1 cellular context compared by ENCODE assay signal in genomic region chr13:76231522-76232167, GRCh38.
TF ChIP-seq lines count a peak whose summit lies in the region.

No MANE protein-coding gene starts in this region.

TF ChIP-seq in H1, 55 proteins besides CTCF, POLR2A, EP300 and RAD21 (continued from another document):
- TF ChIP-seq FOSL1 (IDR thresholded peaks at IDR 0.05; ENCODE audit: insufficient read depth, low read depth, low read length) (no peak), RXRA (IDR thresholded peaks at IDR 0.05; ENCODE audit: insufficient read depth, low read depth, low read length) (no peak), NRF1 (IDR thresholded peaks at IDR 0.05; ENCODE audit: low read depth, low read length) (no peak), SAP30 (IDR thresholded peaks at IDR 0.05; ENCODE audit: insufficient read depth, insufficient replicate concordance, low read length) (no peak), CTBP2 (IDR thresholded peaks at IDR 0.05; ENCODE audit: borderline replicate concordance, insufficient read depth, insufficient read length, low read length) (no peak), PHF8 (conservative IDR thresholded peaks at IDR 0.05; ENCODE audit: low read depth, low read length) (no peak), KDM1A (IDR thresholded peaks at IDR 0.05; ENCODE audit: borderline replicate concordance, low read length) (no peak), ATF3 (IDR thresholded peaks at IDR 0.05; ENCODE audit: insufficient read depth, low read depth, low read length) (no peak), HDAC6 (IDR thresholded peaks at IDR 0.05; ENCODE audit: low read depth, low read length) (no peak), MAFK (IDR thresholded peaks at IDR 0.05; ENCODE audit: low read depth, low read length) (no peak), GTF2F1 (IDR thresholded peaks at IDR 0.05; ENCODE audit: borderline replicate concordance, low read depth, low read length) (no peak), CBX5 (IDR thresholded peaks at IDR 0.05; ENCODE audit: low read depth, low read length) (no peak), POLR2AphosphoS5 (IDR thresholded peaks at IDR 0.05; ENCODE audit: low read depth, low read length) (no peak), POU5F1 (IDR thresholded peaks at IDR 0.05; ENCODE audit: low read depth, low read length) (no peak), EGR1 (IDR thresholded peaks at IDR 0.05; ENCODE audit: borderline replicate concordance, low read depth, low read length) (no peak)
- TF ChIP-seq, protein P1, sequence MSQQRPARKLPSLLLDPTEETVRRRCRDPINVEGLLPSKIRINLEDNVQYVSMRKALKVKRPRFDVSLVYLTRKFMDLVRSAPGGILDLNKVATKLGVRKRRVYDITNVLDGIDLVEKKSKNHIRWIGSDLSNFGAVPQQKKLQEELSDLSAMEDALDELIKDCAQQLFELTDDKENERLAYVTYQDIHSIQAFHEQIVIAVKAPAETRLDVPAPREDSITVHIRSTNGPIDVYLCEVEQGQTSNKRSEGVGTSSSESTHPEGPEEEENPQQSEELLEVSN (IDR thresholded peaks at IDR 0.05): no peak
- TF ChIP-seq, protein P2, sequence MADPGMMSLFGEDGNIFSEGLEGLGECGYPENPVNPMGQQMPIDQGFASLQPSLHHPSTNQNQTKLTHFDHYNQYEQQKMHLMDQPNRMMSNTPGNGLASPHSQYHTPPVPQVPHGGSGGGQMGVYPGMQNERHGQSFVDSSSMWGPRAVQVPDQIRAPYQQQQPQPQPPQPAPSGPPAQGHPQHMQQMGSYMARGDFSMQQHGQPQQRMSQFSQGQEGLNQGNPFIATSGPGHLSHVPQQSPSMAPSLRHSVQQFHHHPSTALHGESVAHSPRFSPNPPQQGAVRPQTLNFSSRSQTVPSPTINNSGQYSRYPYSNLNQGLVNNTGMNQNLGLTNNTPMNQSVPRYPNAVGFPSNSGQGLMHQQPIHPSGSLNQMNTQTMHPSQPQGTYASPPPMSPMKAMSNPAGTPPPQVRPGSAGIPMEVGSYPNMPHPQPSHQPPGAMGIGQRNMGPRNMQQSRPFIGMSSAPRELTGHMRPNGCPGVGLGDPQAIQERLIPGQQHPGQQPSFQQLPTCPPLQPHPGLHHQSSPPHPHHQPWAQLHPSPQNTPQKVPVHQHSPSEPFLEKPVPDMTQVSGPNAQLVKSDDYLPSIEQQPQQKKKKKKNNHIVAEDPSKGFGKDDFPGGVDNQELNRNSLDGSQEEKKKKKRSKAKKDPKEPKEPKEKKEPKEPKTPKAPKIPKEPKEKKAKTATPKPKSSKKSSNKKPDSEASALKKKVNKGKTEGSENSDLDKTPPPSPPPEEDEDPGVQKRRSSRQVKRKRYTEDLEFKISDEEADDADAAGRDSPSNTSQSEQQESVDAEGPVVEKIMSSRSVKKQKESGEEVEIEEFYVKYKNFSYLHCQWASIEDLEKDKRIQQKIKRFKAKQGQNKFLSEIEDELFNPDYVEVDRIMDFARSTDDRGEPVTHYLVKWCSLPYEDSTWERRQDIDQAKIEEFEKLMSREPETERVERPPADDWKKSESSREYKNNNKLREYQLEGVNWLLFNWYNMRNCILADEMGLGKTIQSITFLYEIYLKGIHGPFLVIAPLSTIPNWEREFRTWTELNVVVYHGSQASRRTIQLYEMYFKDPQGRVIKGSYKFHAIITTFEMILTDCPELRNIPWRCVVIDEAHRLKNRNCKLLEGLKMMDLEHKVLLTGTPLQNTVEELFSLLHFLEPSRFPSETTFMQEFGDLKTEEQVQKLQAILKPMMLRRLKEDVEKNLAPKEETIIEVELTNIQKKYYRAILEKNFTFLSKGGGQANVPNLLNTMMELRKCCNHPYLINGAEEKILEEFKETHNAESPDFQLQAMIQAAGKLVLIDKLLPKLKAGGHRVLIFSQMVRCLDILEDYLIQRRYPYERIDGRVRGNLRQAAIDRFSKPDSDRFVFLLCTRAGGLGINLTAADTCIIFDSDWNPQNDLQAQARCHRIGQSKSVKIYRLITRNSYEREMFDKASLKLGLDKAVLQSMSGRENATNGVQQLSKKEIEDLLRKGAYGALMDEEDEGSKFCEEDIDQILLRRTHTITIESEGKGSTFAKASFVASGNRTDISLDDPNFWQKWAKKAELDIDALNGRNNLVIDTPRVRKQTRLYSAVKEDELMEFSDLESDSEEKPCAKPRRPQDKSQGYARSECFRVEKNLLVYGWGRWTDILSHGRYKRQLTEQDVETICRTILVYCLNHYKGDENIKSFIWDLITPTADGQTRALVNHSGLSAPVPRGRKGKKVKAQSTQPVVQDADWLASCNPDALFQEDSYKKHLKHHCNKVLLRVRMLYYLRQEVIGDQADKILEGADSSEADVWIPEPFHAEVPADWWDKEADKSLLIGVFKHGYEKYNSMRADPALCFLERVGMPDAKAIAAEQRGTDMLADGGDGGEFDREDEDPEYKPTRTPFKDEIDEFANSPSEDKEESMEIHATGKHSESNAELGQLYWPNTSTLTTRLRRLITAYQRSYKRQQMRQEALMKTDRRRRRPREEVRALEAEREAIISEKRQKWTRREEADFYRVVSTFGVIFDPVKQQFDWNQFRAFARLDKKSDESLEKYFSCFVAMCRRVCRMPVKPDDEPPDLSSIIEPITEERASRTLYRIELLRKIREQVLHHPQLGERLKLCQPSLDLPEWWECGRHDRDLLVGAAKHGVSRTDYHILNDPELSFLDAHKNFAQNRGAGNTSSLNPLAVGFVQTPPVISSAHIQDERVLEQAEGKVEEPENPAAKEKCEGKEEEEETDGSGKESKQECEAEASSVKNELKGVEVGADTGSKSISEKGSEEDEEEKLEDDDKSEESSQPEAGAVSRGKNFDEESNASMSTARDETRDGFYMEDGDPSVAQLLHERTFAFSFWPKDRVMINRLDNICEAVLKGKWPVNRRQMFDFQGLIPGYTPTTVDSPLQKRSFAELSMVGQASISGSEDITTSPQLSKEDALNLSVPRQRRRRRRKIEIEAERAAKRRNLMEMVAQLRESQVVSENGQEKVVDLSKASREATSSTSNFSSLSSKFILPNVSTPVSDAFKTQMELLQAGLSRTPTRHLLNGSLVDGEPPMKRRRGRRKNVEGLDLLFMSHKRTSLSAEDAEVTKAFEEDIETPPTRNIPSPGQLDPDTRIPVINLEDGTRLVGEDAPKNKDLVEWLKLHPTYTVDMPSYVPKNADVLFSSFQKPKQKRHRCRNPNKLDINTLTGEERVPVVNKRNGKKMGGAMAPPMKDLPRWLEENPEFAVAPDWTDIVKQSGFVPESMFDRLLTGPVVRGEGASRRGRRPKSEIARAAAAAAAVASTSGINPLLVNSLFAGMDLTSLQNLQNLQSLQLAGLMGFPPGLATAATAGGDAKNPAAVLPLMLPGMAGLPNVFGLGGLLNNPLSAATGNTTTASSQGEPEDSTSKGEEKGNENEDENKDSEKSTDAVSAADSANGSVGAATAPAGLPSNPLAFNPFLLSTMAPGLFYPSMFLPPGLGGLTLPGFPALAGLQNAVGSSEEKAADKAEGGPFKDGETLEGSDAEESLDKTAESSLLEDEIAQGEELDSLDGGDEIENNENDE (IDR thresholded peaks at IDR 0.05; ENCODE audit: insufficient replicate concordance, low read length): no peak
